Comparison of ENCODE assay signal across 8 cellular contexts in the genomic region with DNA sequence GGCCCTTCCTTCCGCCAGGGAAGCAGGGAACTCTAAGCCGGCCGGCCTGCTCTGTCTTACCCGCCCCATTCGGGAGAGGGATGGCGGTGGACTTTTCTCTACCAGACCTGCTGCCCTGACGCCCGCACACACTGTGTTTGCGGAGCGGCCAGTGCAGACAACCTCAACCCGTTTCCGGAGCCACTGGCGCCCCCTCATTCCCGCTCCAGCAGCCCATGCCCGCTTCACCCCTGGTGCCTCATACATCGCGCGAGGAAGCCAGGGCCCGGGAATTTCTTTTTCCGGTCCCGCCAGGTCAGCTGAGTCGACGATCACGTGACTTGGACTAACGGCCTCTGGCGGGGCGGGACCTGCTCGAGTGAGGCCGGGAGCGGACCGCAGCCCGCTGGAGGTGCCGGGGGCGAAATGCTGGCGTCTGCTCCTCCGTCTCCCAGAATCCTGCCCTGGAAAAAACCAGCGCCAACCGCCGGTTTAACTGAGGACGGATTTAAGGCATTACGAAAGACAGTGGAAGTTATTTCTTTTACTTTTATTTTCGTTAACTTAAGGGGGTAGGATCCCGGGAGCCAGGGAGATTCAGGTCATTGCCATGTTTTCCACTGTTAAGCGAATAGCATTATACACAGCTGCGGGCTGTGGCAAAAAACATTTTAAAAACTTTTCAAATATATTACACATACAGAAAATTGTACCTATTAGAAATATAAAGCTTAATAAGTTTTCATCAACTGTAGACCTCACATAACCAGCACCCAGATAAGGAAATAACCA. TPM values are rescaled to one million over a fixed set of nuclear protein-coding genes. Genes with fewer than 3 reads are reported as not detected.
A peak's percentile ranks its signal among the peaks of the same experiment; 100 is the strongest.
DNase-seq lines count a peak whose midpoint lies in the region; ATAC-seq and TF ChIP-seq lines count a peak whose summit lies in the region.
"Not testable (repeated sequence)": the region's sequence is repeated elsewhere in the genome, so short reads cannot be mapped to it uniquely, and the experiment has no call there.

No MANE protein-coding gene starts in this region.

- H3K27me3 Mint-ChIP-seq in activated naive CD4-positive, alpha-beta T cell treated with anti-CD3 and anti-CD28 coated beads, Interleukin-2, amount 10 ng/mL, durations not matched to agents 7 days and 5 days: not testable (repeated sequence)

- H3K36me3 Mint-ChIP-seq in activated naive CD4-positive, alpha-beta T cell treated with anti-CD3 and anti-CD28 coated beads, Interleukin-2, amount 10 ng/mL, durations not matched to agents 7 days and 5 days: not testable (repeated sequence)

- H3K27ac Mint-ChIP-seq in activated naive CD4-positive, alpha-beta T cell treated with anti-CD3 and anti-CD28 coated beads, Interleukin-2, amount 10 ng/mL, durations not matched to agents 7 days and 5 days: peak overlapping the region; percentile 85

- not testable (repeated sequence) for H3K4me1 Mint-ChIP-seq in activated naive CD4-positive, alpha-beta T cell treated with anti-CD3 and anti-CD28 coated beads, Interleukin-2, amount 10 ng/mL, durations not matched to agents 7 days and 5 days

- H3K9me3 Mint-ChIP-seq in activated naive CD4-positive, alpha-beta T cell treated with anti-CD3 and anti-CD28 coated beads, Interleukin-2, amount 10 ng/mL, durations not matched to agents 7 days and 5 days: not testable (repeated sequence)

- ATAC-seq in GM19025 (IDR thresholded peaks at IDR 0.05; ENCODE audit: low read depth, unreplicated experiment): peak; percentile 85
- peak; percentile 80 for ATAC-seq in HG03097 (IDR thresholded peaks at IDR 0.05; ENCODE audit: low FRiP score, unreplicated experiment)

- H3K4me3 ChIP-seq in AG04449 (ENCODE audit: low read depth, low read length) (peak overlapping the region; percentile 46), fibroblast of pulmonary artery (replicated peaks; ENCODE audit: low read depth, low read length) (peak overlapping the region; percentile 43)

- DNase-seq in AG04449 (ENCODE audit: low read depth, low spot score) (peak; percentile 31), SK-N-DZ (ENCODE audit: low spot score) (peak; percentile 93), fibroblast of pulmonary artery (ENCODE audit: low read depth) (peak; percentile 90), mesenteric fat pad (ENCODE audit: low spot score) (peak; percentile 97)
- DNase-seq in activated naive CD4-positive, alpha-beta T cell treated with anti-CD3 and anti-CD28 coated beads, Interleukin-2, amount 10 ng/mL, durations not matched to agents 7 days and 5 days: peak; percentile 86
- DNase-seq in stimulated activated CD4-positive, alpha-beta T cell treated with anti-CD3 and anti-CD28 coated beads, Interleukin-1b, Interleukin-23, amount 100 ng/mL, for 24 hours (ENCODE audit: low read depth in 4 of 4, low spot score in 1 of 4): peak; percentile 41 to 76 (median 62)

- peak overlapping the region; percentile 83 for H3K4me3 Mint-ChIP-seq in activated naive CD4-positive, alpha-beta T cell treated with anti-CD3 and anti-CD28 coated beads, Interleukin-2, amount 10 ng/mL, durations not matched to agents 7 days and 5 days

- POLR2A ChIA-PET in AG04449 (lab: Yijun Ruan, JAX): not testable (repeated sequence)

- TF ChIP-seq CTCF in AG04449 (IDR thresholded peaks at IDR 0.05; ENCODE audit: insufficient read depth, low read length, missing control alignments); fibroblast of pulmonary artery (IDR thresholded peaks at IDR 0.05; ENCODE audit: low read length, missing control alignments): not testable (repeated sequence)

- CTCF ChIA-PET in AG04449 (lab: Yijun Ruan, JAX); activated naive CD4-positive, alpha-beta T cell treated with anti-CD3 and anti-CD28 coated beads, Interleukin-2, amount 10 ng/mL, durations not matched to agents 7 days and 5 days (lab: Charles Lee): not testable (repeated sequence)

RNA-seq across cellular contexts. Expression of gene GOLGA6A, which starts 17.8 kb away (rescaled TPM):
- not detected in 2 replicates for polyA plus RNA-seq in SK-N-DZ (2014; cell fraction: cytosol; rRNA removed)
- polyA plus RNA-seq in SK-N-DZ (2014; cell fraction: nucleus; rRNA removed): not detected in 2 replicates
- total RNA-seq in mesenteric fat pad: not detected

RNA-seq across cellular contexts. Expression of gene ISLR2, which starts 30.2 kb away (rescaled TPM):
- 6.1 and 7.2 TPM in 2 replicates for polyA plus RNA-seq in SK-N-DZ (2014; cell fraction: cytosol; rRNA removed)
- 7.4 and 7.8 TPM in 2 replicates for polyA plus RNA-seq in SK-N-DZ (2014; cell fraction: nucleus; rRNA removed)
- 0.61 TPM for total RNA-seq in mesenteric fat pad

Comparison
In these comparisons a context has a peak if more than half of its experiments do, and no peak if none do; other contexts are left out.
1. Peak in every context shown above with its lines: DNase-seq, ATAC-seq and H3K4me3 ChIP-seq.
2. DNase-seq: peak in every context shown above with its lines; median percentile 97 in mesenteric fat pad; 93 in SK-N-DZ; 90 in fibroblast of pulmonary artery; 86 in activated naive CD4-positive, alpha-beta T cell treated with anti-CD3 and anti-CD28 coated beads, Interleukin-2, amount 10 ng/mL, durations not matched to agents 7 days and 5 days; 62 in stimulated activated CD4-positive, alpha-beta T cell treated with anti-CD3 and anti-CD28 coated beads, Interleukin-1b, Interleukin-23, amount 100 ng/mL, for 24 hours; 31 in AG04449.